Comparison of ENCODE assay signal across 1 cellular context in the genomic region with DNA sequence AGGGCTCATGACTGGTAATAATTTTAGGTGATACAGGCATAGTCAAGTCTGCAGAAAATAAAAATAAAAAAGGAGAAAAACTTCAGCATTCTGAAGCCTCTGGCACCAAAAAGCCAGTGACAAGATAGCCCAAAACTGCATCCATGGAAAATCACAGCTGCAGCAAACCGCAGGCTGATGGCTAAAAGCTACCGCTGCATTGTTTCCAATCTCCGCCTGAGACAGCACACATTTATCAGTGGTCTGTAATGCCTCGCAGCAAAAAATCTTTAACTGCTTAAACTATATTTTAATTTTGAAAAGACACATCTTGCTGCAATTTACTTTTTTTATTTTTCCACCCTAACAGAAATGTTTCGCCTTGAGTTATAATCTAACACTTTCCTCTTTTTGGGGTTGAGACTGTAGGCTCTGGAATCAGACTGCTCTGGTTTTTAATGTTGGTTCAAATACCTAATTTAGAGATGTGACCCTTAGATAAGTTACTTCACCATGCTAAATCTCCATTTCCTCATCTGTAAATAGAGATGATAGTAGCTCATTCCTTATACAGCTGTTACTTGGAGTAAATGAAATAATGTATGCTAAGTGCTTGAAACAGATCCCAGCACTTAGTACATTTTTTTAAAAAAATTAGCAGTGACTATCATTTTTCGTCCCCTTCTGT.
TF ChIP-seq lines count a peak whose summit lies in the region.

No MANE protein-coding gene starts in this region.

TF ChIP-seq in IMR-90, 13 proteins besides CTCF, POLR2A, EP300 and RAD21:
- TF ChIP-seq NFE2L2 (IDR thresholded peaks at IDR 0.05; ENCODE audit: low read depth, low read length): no peak
